1 cellular context compared by ENCODE assay signal in genomic region chr16:30096105-30096861, GRCh38.
TF ChIP-seq lines count a peak whose summit lies in the region.

Gene YPEL3 (minus strand): TSS chr16:30096213. CDS start chr16:30095482, 731 bp downstream.

TF ChIP-seq in HEK293, 187 proteins besides CTCF, POLR2A, EP300 and RAD21 (continued from another document and continues in another):
- TF ChIP-seq ZXDB (tag by site-specific recombination; IDR thresholded peaks at IDR 0.05), result peak; percentile 87
- no peak for TF ChIP-seq ZNF704 (tag by site-specific recombination; IDR thresholded peaks at IDR 0.05)
- peak; percentile 51; the same call in 1 of the 2 replicates for TF ChIP-seq ZNF518A (tag by site-specific recombination; conservative IDR thresholded peaks at IDR 0.05; ENCODE audit: low read depth)
- TF ChIP-seq KLF16 (tag by site-specific recombination; IDR thresholded peaks at IDR 0.05), result peak; percentile 58; the same call in 1 of the 2 replicates
- TF ChIP-seq ZNF660 (tag by site-specific recombination; IDR thresholded peaks at IDR 0.05), result peak; percentile 82
- no peak for TF ChIP-seq PRDM2 (tag by site-specific recombination; IDR thresholded peaks at IDR 0.05; ENCODE audit: borderline replicate concordance)
- TF ChIP-seq PRDM4 (tag by site-specific recombination; IDR thresholded peaks at IDR 0.05), result peak; percentile 20; the same call in 1 of the 2 replicates
- 0 out of 2 replicates have a peak, but pooled peaks have one; percentile 12 for TF ChIP-seq YY1 (tag by site-specific recombination; IDR thresholded peaks at IDR 0.05)
- TF ChIP-seq ZNF623 (tag by site-specific recombination; IDR thresholded peaks at IDR 0.05), result no peak
- TF ChIP-seq ZNF37A (tag by site-specific recombination; IDR thresholded peaks at IDR 0.05), result no peak
- TF ChIP-seq OSR2 (tag by site-specific recombination; IDR thresholded peaks at IDR 0.05), result no peak
- no peak for TF ChIP-seq ZNF155 (tag by site-specific recombination; IDR thresholded peaks at IDR 0.05)
- TF ChIP-seq TSHZ1 (tag by site-specific recombination; IDR thresholded peaks at IDR 0.05; ENCODE audit: borderline replicate concordance), result no peak
- no peak for TF ChIP-seq ZFHX2 (tag by site-specific recombination; conservative IDR thresholded peaks at IDR 0.05)
- TF ChIP-seq ZFP3 (tag by site-specific recombination; IDR thresholded peaks at IDR 0.05; ENCODE audit: low read depth), result no peak
- no peak for TF ChIP-seq ZSCAN23 (tag by site-specific recombination; IDR thresholded peaks at IDR 0.05)
- no peak for TF ChIP-seq ZNF426 (tag by site-specific recombination; IDR thresholded peaks at IDR 0.05)
- TF ChIP-seq ZNF274 (IDR thresholded peaks at IDR 0.05; ENCODE audit: low read length), result no peak
- no peak for TF ChIP-seq ZNF274 (tag by site-specific recombination; IDR thresholded peaks at IDR 0.05; ENCODE audit: borderline replicate concordance)
- TF ChIP-seq PBX3 (CRISPR knock-in tag; IDR thresholded peaks at IDR 0.05), result no peak
- no peak for TF ChIP-seq ZNF514 (tag by site-specific recombination; IDR thresholded peaks at IDR 0.05)
- TF ChIP-seq ZNF549 (tag by site-specific recombination; IDR thresholded peaks at IDR 0.05), result no peak
- no peak for TF ChIP-seq ZNF169 (tag by site-specific recombination; IDR thresholded peaks at IDR 0.05)
- TF ChIP-seq ZNF610 (tag by site-specific recombination; IDR thresholded peaks at IDR 0.05; ENCODE audit: borderline replicate concordance), result 0 out of 2 replicates have a peak, but pooled peaks have one; percentile 8
- TF ChIP-seq ZNF354C (tag by site-specific recombination; IDR thresholded peaks at IDR 0.05; ENCODE audit: borderline replicate concordance, low read depth), result no peak
- no peak for TF ChIP-seq OVOL3 (tag by site-specific recombination; IDR thresholded peaks at IDR 0.05)
- TF ChIP-seq FEZF1 (tag by site-specific recombination; IDR thresholded peaks at IDR 0.05), result no peak
- no peak; the same call in 1 of the 2 replicates for TF ChIP-seq ZNF140 (tag by site-specific recombination; IDR thresholded peaks at IDR 0.05)
- no peak for TF ChIP-seq TRIM28 (IDR thresholded peaks at IDR 0.05; ENCODE audit: borderline replicate concordance, low read length)
- TF ChIP-seq ZNF211 (tag by site-specific recombination; IDR thresholded peaks at IDR 0.05; ENCODE audit: low read depth), result no peak
- no peak for TF ChIP-seq ZNF621 (tag by site-specific recombination; IDR thresholded peaks at IDR 0.05)
- peak; percentile 33; the same call in 1 of the 2 replicates for TF ChIP-seq ZNF2 (tag by site-specific recombination; IDR thresholded peaks at IDR 0.05)
- no peak for TF ChIP-seq ZNF555 (tag by site-specific recombination; conservative IDR thresholded peaks at IDR 0.05)
- no peak for TF ChIP-seq ZNF449 (tag by site-specific recombination; IDR thresholded peaks at IDR 0.05)
- TF ChIP-seq ZNF114 (tag by site-specific recombination; IDR thresholded peaks at IDR 0.05), result no peak
- no peak for TF ChIP-seq ZNF544 (tag by site-specific recombination; IDR thresholded peaks at IDR 0.05)
- no peak for TF ChIP-seq ZNF530 (tag by site-specific recombination; IDR thresholded peaks at IDR 0.05; ENCODE audit: low read depth)
- no peak for TF ChIP-seq GLI2 (tag by site-specific recombination; IDR thresholded peaks at IDR 0.05; ENCODE audit: borderline replicate concordance, low read depth)
